Comparison of ENCODE assay signal across 2 cellular contexts in genomic region chr6:157804448-157805327, GRCh38.
A peak's percentile ranks its signal among the peaks of the same experiment; 100 is the strongest.
TF ChIP-seq lines count a peak whose summit lies in the region.

No MANE protein-coding gene starts in this region.

TF ChIP-seq in HCT116, 20 proteins besides CTCF, POLR2A, EP300 and RAD21:
- TF ChIP-seq EGR1 (IDR thresholded peaks at IDR 0.05; ENCODE audit: low read depth), result no peak
- no peak for TF ChIP-seq SRF (IDR thresholded peaks at IDR 0.05; ENCODE audit: low read depth)
- no peak for TF ChIP-seq JUND (IDR thresholded peaks at IDR 0.05)
- TF ChIP-seq ZBTB33 (IDR thresholded peaks at IDR 0.05; ENCODE audit: extremely low read depth, insufficient replicate concordance, low read length), result no peak
- TF ChIP-seq MAX (IDR thresholded peaks at IDR 0.05), result no peak
- TF ChIP-seq ZFX (IDR thresholded peaks at IDR 0.05), result no peak
- TF ChIP-seq CEBPB (IDR thresholded peaks at IDR 0.05; ENCODE audit: low read depth), result no peak
- TF ChIP-seq EZH2phosphoT487 (IDR thresholded peaks at IDR 0.05; ENCODE audit: borderline replicate concordance), result no peak
- no peak for TF ChIP-seq ZNF274 (IDR thresholded peaks at IDR 0.05; ENCODE audit: low read depth, low read length)
TF ChIP-seq in HCT116: peak in this region for 0.

TF ChIP-seq in K562, 482 proteins besides CTCF, POLR2A, EP300 and RAD21:
- TF ChIP-seq JUND (IDR thresholded peaks at IDR 0.05; ENCODE audit: borderline replicate concordance, low read depth, low read length), result peak; percentile 23; the same call in 1 of the 2 replicates
- no peak for TF ChIP-seq JUND (tag; IDR thresholded peaks at IDR 0.05; ENCODE audit: borderline replicate concordance, low read depth, low read length)
- TF ChIP-seq ZNF263 (CRISPR knock-in tag; IDR thresholded peaks at IDR 0.05; ENCODE audit: borderline replicate concordance), result peak; percentile 51; the same call in 1 of the 2 replicates
- TF ChIP-seq KAT7 (CRISPR knock-in tag; IDR thresholded peaks at IDR 0.05; ENCODE audit: borderline replicate concordance), result no peak
- no peak for TF ChIP-seq ZNF41 (CRISPR knock-in tag; conservative IDR thresholded peaks at IDR 0.05)
- TF ChIP-seq ZNF76 (CRISPR knock-in tag; IDR thresholded peaks at IDR 0.05; ENCODE audit: borderline replicate concordance), result no peak
- TF ChIP-seq FOXK2 (conservative IDR thresholded peaks at IDR 0.05 in 1 of 2, IDR thresholded peaks at IDR 0.05 in 1 of 2; ENCODE audit: low read depth in 2 of 2), result peak in 1 of 2 experiments; percentile 90; a peak in 2 of 4 replicates
- TF ChIP-seq TCF3 (CRISPR knock-in tag; IDR thresholded peaks at IDR 0.05), result no peak
- peak; percentile 99 for TF ChIP-seq PRDM10 (IDR thresholded peaks at IDR 0.05; ENCODE audit: partially characterized antibody)
- peak; percentile 19; the same call in 1 of the 2 replicates for TF ChIP-seq DPF2 (IDR thresholded peaks at IDR 0.05)
- TF ChIP-seq HNRNPH1 (optimal IDR thresholded peaks at IDR 0.05; ENCODE audit: low read depth, low read length), result no peak
- peak; percentile 93 for TF ChIP-seq ATF7 (IDR thresholded peaks at IDR 0.05)
- 0 out of 2 replicates have a peak, but pooled peaks have one; percentile 28 for TF ChIP-seq SPI1 (IDR thresholded peaks at IDR 0.05; ENCODE audit: borderline replicate concordance, low read depth, low read length)
- 0 out of 2 replicates have a peak, but pooled peaks have one; percentile 30 for TF ChIP-seq TOE1 (IDR thresholded peaks at IDR 0.05; ENCODE audit: borderline replicate concordance)
- TF ChIP-seq TOE1 (CRISPR knock-in tag; IDR thresholded peaks at IDR 0.05; ENCODE audit: borderline replicate concordance, low read depth), result no peak
- 0 out of 2 replicates have a peak, but pooled peaks have one; percentile 39 for TF ChIP-seq CBFB (CRISPR knock-in tag; IDR thresholded peaks at IDR 0.05)
- peak; percentile 47 for TF ChIP-seq FOSL1 (tag; conservative IDR thresholded peaks at IDR 0.05)
- TF ChIP-seq CBFA2T3 (IDR thresholded peaks at IDR 0.05), result 0 out of 2 replicates have a peak, but pooled peaks have one; percentile 18
- TF ChIP-seq NONO (IDR thresholded peaks at IDR 0.05; ENCODE audit: low read depth in 2 of 2, low read length in 1 of 2), result peak in 1 of 2 experiments; percentile 66; a peak in 1 of 4 replicates
- TF ChIP-seq ZNF134 (CRISPR knock-in tag; conservative IDR thresholded peaks at IDR 0.05), result peak; percentile 89
